In genomic region chr16:47920709-47921108, GRCh38 we compare ENCODE assay signal across 1 cellular context.
TF ChIP-seq lines count a peak whose summit lies in the region.

No MANE protein-coding gene starts in this region.

TF ChIP-seq in A549, 52 proteins besides CTCF, POLR2A, EP300 and RAD21 (continued from another document):
- TF ChIP-seq CHD2 (IDR thresholded peaks at IDR 0.05; ENCODE audit: low read length, partially characterized antibody) (no peak), BCL3 (IDR thresholded peaks at IDR 0.05) (no peak), ATOH8 (CRISPR knock-in tag; IDR thresholded peaks at IDR 0.05; ENCODE audit: low read depth) (no peak)
- TF ChIP-seq, protein P1, sequence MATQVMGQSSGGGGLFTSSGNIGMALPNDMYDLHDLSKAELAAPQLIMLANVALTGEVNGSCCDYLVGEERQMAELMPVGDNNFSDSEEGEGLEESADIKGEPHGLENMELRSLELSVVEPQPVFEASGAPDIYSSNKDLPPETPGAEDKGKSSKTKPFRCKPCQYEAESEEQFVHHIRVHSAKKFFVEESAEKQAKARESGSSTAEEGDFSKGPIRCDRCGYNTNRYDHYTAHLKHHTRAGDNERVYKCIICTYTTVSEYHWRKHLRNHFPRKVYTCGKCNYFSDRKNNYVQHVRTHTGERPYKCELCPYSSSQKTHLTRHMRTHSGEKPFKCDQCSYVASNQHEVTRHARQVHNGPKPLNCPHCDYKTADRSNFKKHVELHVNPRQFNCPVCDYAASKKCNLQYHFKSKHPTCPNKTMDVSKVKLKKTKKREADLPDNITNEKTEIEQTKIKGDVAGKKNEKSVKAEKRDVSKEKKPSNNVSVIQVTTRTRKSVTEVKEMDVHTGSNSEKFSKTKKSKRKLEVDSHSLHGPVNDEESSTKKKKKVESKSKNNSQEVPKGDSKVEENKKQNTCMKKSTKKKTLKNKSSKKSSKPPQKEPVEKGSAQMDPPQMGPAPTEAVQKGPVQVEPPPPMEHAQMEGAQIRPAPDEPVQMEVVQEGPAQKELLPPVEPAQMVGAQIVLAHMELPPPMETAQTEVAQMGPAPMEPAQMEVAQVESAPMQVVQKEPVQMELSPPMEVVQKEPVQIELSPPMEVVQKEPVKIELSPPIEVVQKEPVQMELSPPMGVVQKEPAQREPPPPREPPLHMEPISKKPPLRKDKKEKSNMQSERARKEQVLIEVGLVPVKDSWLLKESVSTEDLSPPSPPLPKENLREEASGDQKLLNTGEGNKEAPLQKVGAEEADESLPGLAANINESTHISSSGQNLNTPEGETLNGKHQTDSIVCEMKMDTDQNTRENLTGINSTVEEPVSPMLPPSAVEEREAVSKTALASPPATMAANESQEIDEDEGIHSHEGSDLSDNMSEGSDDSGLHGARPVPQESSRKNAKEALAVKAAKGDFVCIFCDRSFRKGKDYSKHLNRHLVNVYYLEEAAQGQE (IDR thresholded peaks at IDR 0.05): no peak
